10 cellular contexts compared by ENCODE assay signal in the genomic region with DNA sequence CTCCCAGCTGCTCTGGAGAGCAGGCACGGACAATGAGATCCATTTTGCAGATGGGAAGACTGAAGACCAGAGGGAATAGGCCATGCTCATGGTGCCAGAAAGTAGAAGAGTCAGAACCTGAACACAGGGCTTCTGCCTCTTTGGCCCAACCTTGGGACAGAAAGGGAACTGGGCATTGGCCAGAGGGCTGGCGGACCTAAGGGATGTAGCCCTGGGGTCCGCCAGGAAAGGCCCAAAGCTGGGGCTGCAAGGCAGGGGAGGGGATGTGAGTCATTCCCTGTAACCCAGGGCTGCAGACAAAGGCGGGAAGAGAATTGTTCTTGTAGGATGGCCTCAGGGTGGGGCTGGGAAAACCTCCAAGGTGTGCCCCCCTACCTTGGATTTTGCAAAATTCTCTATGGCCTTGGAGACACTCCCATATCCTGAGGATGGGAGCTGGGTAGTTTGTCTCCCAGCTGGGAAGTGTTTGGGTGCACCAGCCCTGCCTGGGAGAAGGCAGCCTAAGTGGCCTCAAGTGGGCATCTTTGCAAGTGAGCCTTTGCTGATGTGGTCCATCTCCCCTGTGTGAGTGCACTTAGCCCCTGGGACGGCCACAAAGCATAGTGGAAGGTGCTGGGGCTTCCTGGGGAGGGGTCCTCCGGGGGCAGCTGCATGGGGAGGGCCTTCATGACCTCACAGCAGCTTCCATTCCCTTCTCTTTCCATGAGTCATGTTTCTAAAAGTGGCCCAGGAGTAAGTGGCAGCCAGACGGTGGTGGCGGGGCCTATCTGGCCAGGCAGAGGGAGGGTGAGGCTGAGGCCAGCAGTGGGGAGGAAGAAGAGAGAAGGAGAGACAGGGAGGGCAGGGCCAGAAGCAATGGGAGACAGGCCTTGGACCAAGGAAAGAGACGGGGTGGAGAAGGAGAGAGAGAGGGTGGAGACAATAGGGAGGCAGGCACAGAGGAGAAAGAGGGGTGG. TPM values are rescaled to one million over a fixed set of nuclear protein-coding genes. Genes with fewer than 3 reads are reported as not detected.
DNase-seq lines count a peak whose midpoint lies in the region; ATAC-seq, FAIRE-seq and TF ChIP-seq lines count a peak whose summit lies in the region.
"Had no signal": no experiment of that assay in that cellular context is flagged by ENCODE, and none has a peak within 500 bp of the region (broad histone marks: within the 10 kb centered on the region; RNA-seq: fewer than 3 reads in every experiment).

No MANE protein-coding gene starts in this region.

- no peak for FAIRE-seq in pancreas (lab: Jason Lieb, UNC)

- H3K9me3 Mint-ChIP-seq in stimulated activated naive B cell treated with anti-CD40 and anti-IgM and Interleukin-4, amounts not matched to agents 10 μg/mL and 1 μg/mL and 100 μg/mL, for 72 hours = no peaks in the 10 kb centered on the region
- H3K9me3 Mint-ChIP-seq in CD8-positive, alpha-beta T cell = no peaks in the 10 kb centered on the region

- no peak for TF ChIP-seq CTCF in RWPE1 (conservative IDR thresholded peaks at IDR 0.05; ENCODE audit: low read depth)
- TF ChIP-seq CTCF in gastroesophageal sphincter (IDR thresholded peaks at IDR 0.05) = no peak
- TF ChIP-seq CTCF in pancreas (IDR thresholded peaks at IDR 0.05) = no peak
- TF ChIP-seq CTCF in CD8-positive, alpha-beta T cell (IDR thresholded peaks at IDR 0.05) = no peak

- POLR2A ChIA-PET in RWPE1 (lab: Yijun Ruan, JAX; ENCODE audit: low non-redundant PET) = no interaction called here
- POLR2A ChIA-PET in CD8-positive, alpha-beta T cell (lab: Charles Lee) = no interaction called here

- intact Hi-C loops in pancreas (cut with DNase I) = no loop called here
- intact Hi-C loops in CD8-positive, alpha-beta T cell (cut with DNase I, micrococcal nuclease) = no loop called here

- H3K9me3 ChIP-seq in gastroesophageal sphincter (no peaks in the 10 kb centered on the region), pancreas (no peaks in the 10 kb centered on the region)
- H3K9me3 ChIP-seq in CD8-positive, alpha-beta T cell (ENCODE audit: low read length) = no peaks in the 10 kb centered on the region

- H3K4me1 Mint-ChIP-seq in stimulated activated naive B cell treated with anti-CD40 and anti-IgM and Interleukin-4, amounts not matched to agents 10 μg/mL and 1 μg/mL and 100 μg/mL, for 72 hours = no peaks in the 10 kb centered on the region
- no peaks in the 10 kb centered on the region for H3K4me1 Mint-ChIP-seq in CD8-positive, alpha-beta T cell (ENCODE audit: low read depth)

- no peak overlapping the region for H3K4me3 Mint-ChIP-seq in stimulated activated naive B cell treated with anti-CD40 and anti-IgM and Interleukin-4, amounts not matched to agents 10 μg/mL and 1 μg/mL and 100 μg/mL, for 72 hours
- H3K4me3 Mint-ChIP-seq in CD8-positive, alpha-beta T cell = no peak overlapping the region

- TF ChIP-seq EP300 in gastroesophageal sphincter (IDR thresholded peaks at IDR 0.05) = no peak

- no peaks in the 10 kb centered on the region for H3K36me3 Mint-ChIP-seq in stimulated activated naive B cell treated with anti-CD40 and anti-IgM and Interleukin-4, amounts not matched to agents 10 μg/mL and 1 μg/mL and 100 μg/mL, for 72 hours
- H3K36me3 Mint-ChIP-seq in CD8-positive, alpha-beta T cell = no peaks in the 10 kb centered on the region

- H3K27ac ChIP-seq in RWPE1 = peak overlapping the region; percentile 81
- peak overlapping the region; percentile 43 to 88 (median 86) for H3K27ac ChIP-seq in gastroesophageal sphincter
- H3K27ac ChIP-seq in pancreas = peak overlapping the region in 3 of 4 donors; percentile 3 to 58 (median 36)
- H3K27ac ChIP-seq in CD8-positive, alpha-beta T cell (ENCODE audit: low read depth, low read length) = no peak overlapping the region
- H3K27ac ChIP-seq: epithelial cell of prostate had no signal

- peak; percentile 91 for DNase-seq in DMS79 (lab: John Stamatoyannopoulos, UW)
- DNase-seq in RWPE1 (ENCODE audit: low spot score) = peak; percentile 41
- DNase-seq in pancreas = peak in 5 of 6 donors; percentile 5 to 55 (median 25)
- DNase-seq in activated gamma-delta T cell (lab: John Stamatoyannopoulos, UW) = no peak
- no peak for DNase-seq in stimulated activated naive B cell treated with anti-CD40 and anti-IgM and Interleukin-4, amounts not matched to agents 10 μg/mL and 1 μg/mL and 100 μg/mL, for 72 hours
- no peak for DNase-seq in CD8-positive, alpha-beta T cell
- DNase-seq: NCI-H1436 had no signal

- no peak for TF ChIP-seq POLR2A in gastroesophageal sphincter (IDR thresholded peaks at IDR 0.05)

- H3K27me3 ChIP-seq in gastroesophageal sphincter (no peaks in the 10 kb centered on the region), pancreas (no peaks in the 10 kb centered on the region)
- no peaks in the 10 kb centered on the region for H3K27me3 ChIP-seq in CD8-positive, alpha-beta T cell (ENCODE audit: insufficient read depth, low read length)

- no peak overlapping the region for H3K27ac Mint-ChIP-seq in stimulated activated naive B cell treated with anti-CD40 and anti-IgM and Interleukin-4, amounts not matched to agents 10 μg/mL and 1 μg/mL and 100 μg/mL, for 72 hours
- H3K27ac Mint-ChIP-seq in CD8-positive, alpha-beta T cell = no peak overlapping the region

- H3K4me1 ChIP-seq in gastroesophageal sphincter (peaks cover 0 to 68% (median 44%) of the 10 kb centered on the region in 3 donors), pancreas (peaks cover 0 to 8% (median 4%) of the 10 kb centered on the region in 3 donors)
- H3K4me1 ChIP-seq in CD8-positive, alpha-beta T cell (ENCODE audit: insufficient read depth, low read length) = no peaks in the 10 kb centered on the region

- peak; percentile 69 for ATAC-seq in gastroesophageal sphincter
- ATAC-seq in pancreas = peak in 3 of 4 donors; percentile 30 to 60 (median 42)
- no peak for ATAC-seq in stimulated activated naive B cell treated with anti-CD40 and anti-IgM and Interleukin-4, amounts not matched to agents 10 μg/mL and 1 μg/mL and 100 μg/mL, for 72 hours (replicated peaks)
- no peak for ATAC-seq in CD8-positive, alpha-beta T cell
- ATAC-seq in HG02763 (IDR thresholded peaks at IDR 0.05; ENCODE audit: unreplicated experiment) = no peak

- CTCF ChIA-PET in RWPE1 (lab: Yijun Ruan, JAX) = interaction anchor here (0.6 to 2.8 kb wide), 3 partner anchors 18 to 383 kb away, joined by 3 to 13 read pairs (median 6); no protein-coding TSS in a partner anchor
- CTCF ChIA-PET in CD8-positive, alpha-beta T cell (lab: Charles Lee) = interaction anchor here (1.0 to 1.4 kb wide), 2 partner anchors 18 to 214 kb away, joined by 3 read pairs; no protein-coding TSS in a partner anchor

- 10 to 34% methylated on average over 2 to 8 of the region's 9 CpGs for WGBS in gastroesophageal sphincter (ENCODE audit: low coverage in 1 of 2), 2 donors
- 66 to 69% methylated on average over 9 of the region's 9 CpGs for WGBS in pancreas, 2 donors

- H3K27me3 Mint-ChIP-seq in stimulated activated naive B cell treated with anti-CD40 and anti-IgM and Interleukin-4, amounts not matched to agents 10 μg/mL and 1 μg/mL and 100 μg/mL, for 72 hours = no peaks in the 10 kb centered on the region
- H3K27me3 Mint-ChIP-seq in CD8-positive, alpha-beta T cell (ENCODE audit: low read depth) = no peaks in the 10 kb centered on the region

- H3K4me3 ChIP-seq in gastroesophageal sphincter (no peak overlapping the region), pancreas (no peak overlapping the region)
- no peak overlapping the region for H3K4me3 ChIP-seq in CD8-positive, alpha-beta T cell (ENCODE audit: low read depth, low read length)

- H3K36me3 ChIP-seq in gastroesophageal sphincter (peaks cover 0 to 43% of the 10 kb centered on the region in 2 donors), pancreas (peaks cover 0 to 36% (median 30%) of the 10 kb centered on the region in 3 donors)
- no peaks in the 10 kb centered on the region for H3K36me3 ChIP-seq in CD8-positive, alpha-beta T cell (ENCODE audit: insufficient read depth, low read length)

RNA-seq across cellular contexts. Expression of gene AQP1, which starts 9.2 kb away (rescaled TPM):
- total RNA-seq in gastroesophageal sphincter = 100 to 1,000 TPM; 439 to 589 (median 503) TPM
- 100 to 1,000 TPM; 146 to 273 (median 196) TPM for total RNA-seq in pancreas
- polyA plus RNA-seq in pancreas = 100 to 1,000 TPM; 301 to 450 TPM
- under 1 TPM in 1 of 2 experiments, not detected in 1; 0.39 TPM for total RNA-seq in CD8-positive, alpha-beta T cell

RNA-seq across cellular contexts. Expression of gene GHRHR, which starts 42.9 kb away (rescaled TPM):
- total RNA-seq in gastroesophageal sphincter (not detected), pancreas (under 1 TPM in 1 of 6 donors, not detected in 5; 0.55 TPM)
- polyA plus RNA-seq in pancreas = under 1 TPM; 0.34 to 0.47 TPM
- total RNA-seq in CD8-positive, alpha-beta T cell = not detected

Comparison
In these comparisons a context has a peak if more than half of its experiments do, and no peak if none do; other contexts are left out.
1. DNase-seq: peak in DMS79 (single experiment), RWPE1 (single experiment) and pancreas (5 of 6); none in activated gamma-delta T cell (single experiment), stimulated activated naive B cell treated with anti-CD40 and anti-IgM and Interleukin-4, amounts not matched to agents 10 μg/mL and 1 μg/mL and 100 μg/mL, for 72 hours (single experiment) and CD8-positive, alpha-beta T cell (0 of 7).
2. ATAC-seq: peak in gastroesophageal sphincter (single experiment) and pancreas (3 of 4); none in stimulated activated naive B cell treated with anti-CD40 and anti-IgM and Interleukin-4, amounts not matched to agents 10 μg/mL and 1 μg/mL and 100 μg/mL, for 72 hours (0 of 2), CD8-positive, alpha-beta T cell (single experiment) and HG02763 (single experiment).
3. RNA of gene AQP1, which starts 9.2 kb away (total RNA-seq): 439 to 589 TPM in gastroesophageal sphincter and 146 to 273 TPM in pancreas; 0.39 TPM in CD8-positive, alpha-beta T cell; every median in the first group is over 100 times any median in the second.